In genomic region chr10:13001041-13001886, GRCh38 we compare ENCODE assay signal across 8 cellular contexts. TPM values are rescaled to one million over a fixed set of nuclear protein-coding genes. Genes with fewer than 3 reads are reported as not detected.
DNase-seq lines count a peak whose midpoint lies in the region; ATAC-seq, FAIRE-seq and TF ChIP-seq lines count a peak whose summit lies in the region.

TSS of gene CCDC3 (minus strand) at chr10:13001713. CDS start at chr10:13001570, 143 bp downstream.

- peak within 1 kb of the TSS in 1 of 4 experiments; percentile 54; a peak in 1 of 7 replicates for H3K9ac ChIP-seq in H1 (replicated peaks in 1 of 4; ENCODE audit: extremely low read depth in 1 of 4, low read depth in 3 of 4, low read length in 3 of 4)

- H4K8ac ChIP-seq in H1 (ENCODE audit: extremely low read depth, insufficient read depth, low read length), result no peak within 1 kb of the TSS

- H3K23ac ChIP-seq in H1 (ENCODE audit: insufficient read length), result no peak within 1 kb of the TSS

- no peaks in the 10 kb centered on the region for H3K9me3 ChIP-seq in H1 (ENCODE audit: insufficient read depth in 2 of 2, low read depth in 1 of 2, low read length in 1 of 2)
- no peaks in the 10 kb centered on the region for H3K9me3 ChIP-seq in naive thymus-derived CD4-positive, alpha-beta T cell (ENCODE audit: control insufficient read depth in 2 of 3, low read length in 3 of 3)
- H3K9me3 ChIP-seq in vagina, result no peaks in the 10 kb centered on the region

- FAIRE-seq in H1 (lab: Jason Lieb, UNC), result no peak

- intact Hi-C loops in naive thymus-derived CD4-positive, alpha-beta T cell (cut with micrococcal nuclease), result no loop called here
- intact Hi-C loops in vagina (cut with DNase I), result no loop called here

- H3K4me1 Mint-ChIP-seq in naive thymus-derived CD4-positive, alpha-beta T cell, result peaks cover 0 to 14% (median 9%) of the 10 kb centered on the region in 7 donors

- no peak within 1 kb of the TSS for H3K14ac ChIP-seq in H1 (ENCODE audit: insufficient read length)

- no peak for TF ChIP-seq EP300 in H1 (IDR thresholded peaks at IDR 0.05; ENCODE audit: borderline replicate concordance in 1 of 2, low read depth in 2 of 2, low read length in 2 of 2)

- H4K20me1 ChIP-seq in H1 (replicated peaks in 1 of 2; ENCODE audit: control insufficient read depth in 1 of 2, insufficient read depth in 2 of 2, low read length in 2 of 2), result no peaks in the 10 kb centered on the region

- CTCF ChIA-PET in H1 (lab: Charles Lee; ENCODE audit: partially characterized antibody), result interaction anchor here (0.7 to 1.8 kb wide), 5 partner anchors 21 to 122 kb away, joined by 3 to 5 read pairs (median 3); no protein-coding TSS in a partner anchor
- CTCF ChIA-PET in naive thymus-derived CD4-positive, alpha-beta T cell (lab: Charles Lee), result no interaction called here

- DNase-seq in GM10266 (ENCODE audit: extremely low spot score) (peak; percentile 53), NCI-H69 (lab: John Stamatoyannopoulos, UW) (peak; percentile 72), H1 (ENCODE audit: low read depth in 1 of 2, low spot score in 2 of 2) (peak; percentile 9 to 77), vagina (ENCODE audit: extremely low spot score in 2 of 2) (no peak), DMS153 (lab: John Stamatoyannopoulos, UW) (no peak)
- peak in 1 of 9 donors; percentile 22 for DNase-seq in naive thymus-derived CD4-positive, alpha-beta T cell
- DNase-seq in NK-92 treated with Interleukin-12 subunit alpha and Interleukin-12 subunit beta, amount 100 ng/mL, for 24 hours (lab: John Stamatoyannopoulos, UW), result no peak

- H3K36me3 ChIP-seq in H1 (ENCODE audit: control insufficient read depth in 2 of 4, insufficient read depth in 4 of 4, low read length in 3 of 4) (no peaks in the 10 kb centered on the region), vagina (no peaks in the 10 kb centered on the region)
- no peaks in the 10 kb centered on the region for H3K36me3 ChIP-seq in naive thymus-derived CD4-positive, alpha-beta T cell (ENCODE audit: control insufficient read depth in 2 of 3, insufficient read depth in 3 of 3, low read length in 3 of 3)

- no peak within 1 kb of the TSS for H3K27ac Mint-ChIP-seq in naive thymus-derived CD4-positive, alpha-beta T cell

- peak within 1 kb of the TSS; percentile 68 to 79 for H3K4me2 ChIP-seq in H1 (ENCODE audit: insufficient read depth in 1 of 2, low read depth in 2 of 2, low read length in 2 of 2)

- H3K4me3 ChIP-seq in H1 (ENCODE audit: extremely low read depth in 1 of 4, insufficient read depth in 2 of 4, low read depth in 3 of 4, low read length in 4 of 4), result peak within 1 kb of the TSS; percentile 43 to 63 (median 45)
- H3K4me3 ChIP-seq in naive thymus-derived CD4-positive, alpha-beta T cell (ENCODE audit: low read length), result no peak within 1 kb of the TSS
- H3K4me3 ChIP-seq in vagina, result peak within 1 kb of the TSS; percentile 55 to 56

- no peaks in the 10 kb centered on the region; a peak in 1 of 7 replicates for H3K4me1 ChIP-seq in H1 (replicated peaks in 1 of 4; ENCODE audit: control insufficient read depth in 3 of 4, insufficient read depth in 4 of 4, low read length in 3 of 4)
- no peaks in the 10 kb centered on the region for H3K4me1 ChIP-seq in naive thymus-derived CD4-positive, alpha-beta T cell (ENCODE audit: control insufficient read depth in 2 of 2, insufficient read depth in 2 of 2, low read length in 2 of 2)
- H3K4me1 ChIP-seq in vagina, result peaks cover 12% of the 10 kb centered on the region

- no peak within 1 kb of the TSS for H2BK120ac ChIP-seq in H1 (replicated peaks; ENCODE audit: low read depth, low read length)

- H3K9me3 Mint-ChIP-seq in naive thymus-derived CD4-positive, alpha-beta T cell, result peaks cover 0 to 11% (median 0%) of the 10 kb centered on the region in 11 donors

- H3K56ac ChIP-seq in H1 (replicated peaks; ENCODE audit: insufficient read length, low read depth, low read length), result no peak within 1 kb of the TSS

- H2AK5ac ChIP-seq in H1 (ENCODE audit: low read depth, low read length), result no peak within 1 kb of the TSS

- no peak within 1 kb of the TSS for H2BK15ac ChIP-seq in H1 (ENCODE audit: low read length)

- H3K4me3 Mint-ChIP-seq in naive thymus-derived CD4-positive, alpha-beta T cell, result peak within 1 kb of the TSS; percentile 34 to 83 (median 51)

- H2BK5ac ChIP-seq in H1 (ENCODE audit: low read depth, low read length), result no peak within 1 kb of the TSS

- no peaks in the 10 kb centered on the region; the same call in 1 of the 2 replicates for H3K79me1 ChIP-seq in H1 (ENCODE audit: low read depth, low read length)

- H3K79me2 ChIP-seq in H1 (ENCODE audit: control insufficient read depth in 1 of 2, insufficient read depth in 2 of 2, low read length in 2 of 2), result no peaks in the 10 kb centered on the region

- H3K27ac ChIP-seq in H1 (ENCODE audit: low read depth, low read length) (no peak within 1 kb of the TSS), vagina (peak within 1 kb of the TSS; percentile 24)
- H3K27ac ChIP-seq in naive thymus-derived CD4-positive, alpha-beta T cell (ENCODE audit: low read depth, low read length), result no peak within 1 kb of the TSS

- POLR2A ChIA-PET in H1 (lab: Charles Lee; ENCODE audit: partially characterized antibody), result no interaction called here
- POLR2A ChIA-PET in naive thymus-derived CD4-positive, alpha-beta T cell (lab: Charles Lee), result no interaction called here

- H3K23me2 ChIP-seq in H1 (ENCODE audit: low read depth, low read length), result peaks cover 4% of the 10 kb centered on the region

- no peak for ATAC-seq in naive thymus-derived CD4-positive, alpha-beta T cell
- no peak for ATAC-seq in GM19463 (IDR thresholded peaks at IDR 0.05; ENCODE audit: unreplicated experiment)

- H3K27me3 Mint-ChIP-seq in naive thymus-derived CD4-positive, alpha-beta T cell, result peaks cover 59 to 75% (median 70%) of the 10 kb centered on the region in 5 donors

- WGBS in H1 (ENCODE audit: extremely low coverage in 1 of 2, insufficient coverage in 1 of 2, insufficient read length in 1 of 2, insufficient replicate concordance in 2 of 2, low coverage in 1 of 2, low lambda C conversion rate in 2 of 2, missing lambda C conversion rate in 1 of 2), 2 experiments, result 2% methylated on average over 30 of the region's 93 CpGs; no CpG with 5 or more reads in 1 of the 2 experiments

- H4K5ac ChIP-seq in H1 (ENCODE audit: insufficient read length, low read depth, low read length), result no peak within 1 kb of the TSS

- H2BK12ac ChIP-seq in H1 (ENCODE audit: low read depth, low read length), result no peak within 1 kb of the TSS

- TF ChIP-seq POLR2A in H1 (IDR thresholded peaks at IDR 0.05; ENCODE audit: control extremely low read depth in 1 of 2, low read depth in 2 of 2, low read length in 2 of 2) (no peak), vagina (IDR thresholded peaks at IDR 0.05) (no peak)

- H3K27me3 ChIP-seq in H1 (replicated peaks in 1 of 4; ENCODE audit: control insufficient read depth in 3 of 4, extremely low read depth in 1 of 4, insufficient read depth in 3 of 4, low read length in 3 of 4) (peaks cover 9 to 32% (median 22%) of the 10 kb centered on the region in 4 experiments), vagina (no peaks in the 10 kb centered on the region)
- H3K27me3 ChIP-seq in naive thymus-derived CD4-positive, alpha-beta T cell (ENCODE audit: control insufficient read depth in 2 of 2, insufficient read depth in 2 of 2, low read length in 2 of 2), result peaks cover 0 to 4% of the 10 kb centered on the region in 2 donors

- TF ChIP-seq RAD21 in H1 (IDR thresholded peaks at IDR 0.05 in 1 of 2, conservative IDR thresholded peaks at IDR 0.05 in 1 of 2; ENCODE audit: low read depth in 2 of 2, low read length in 2 of 2), result no peak; a peak in 1 of 4 replicates

- H3K4ac ChIP-seq in H1 (replicated peaks; ENCODE audit: insufficient read length, low read depth, low read length), result no peak within 1 kb of the TSS

- 0 out of 2 replicates have a peak within 1 kb of the TSS, but pooled peaks have one; percentile 9 for H2AFZ ChIP-seq in H1 (ENCODE audit: low read length)

- H3K18ac ChIP-seq in H1 (ENCODE audit: extremely low read depth, low read length), result no peak within 1 kb of the TSS

- no peak within 1 kb of the TSS for H2BK20ac ChIP-seq in H1 (ENCODE audit: low read length)

- H3K36me3 Mint-ChIP-seq in naive thymus-derived CD4-positive, alpha-beta T cell, result peaks cover 0 to 10% (median 0%) of the 10 kb centered on the region in 5 donors

- no peak within 1 kb of the TSS for H4K91ac ChIP-seq in H1 (replicated peaks; ENCODE audit: insufficient read length, low read length)

- no peak for TF ChIP-seq CTCF in GM10266 (IDR thresholded peaks at IDR 0.05; ENCODE audit: control insufficient read depth, insufficient read depth, low read depth, missing control alignments)
- no peak for TF ChIP-seq CTCF in H1 (IDR thresholded peaks at IDR 0.05; ENCODE audit: control extremely low read depth in 1 of 3, insufficient read depth in 1 of 3, low read depth in 1 of 3, low read length in 3 of 3)
- no peak for TF ChIP-seq CTCF in vagina (IDR thresholded peaks at IDR 0.05)

TF ChIP-seq in H1, 55 proteins besides CTCF, POLR2A, EP300 and RAD21:
- TF ChIP-seq EGR1 (IDR thresholded peaks at IDR 0.05; ENCODE audit: borderline replicate concordance, low read depth, low read length) (peak; percentile 65; the same call in 1 of the 2 replicates), TAF1 (IDR thresholded peaks at IDR 0.05; ENCODE audit: low read depth, low read length) (0 out of 2 replicates have a peak, but pooled peaks have one; percentile 13), SUZ12 (IDR thresholded peaks at IDR 0.05; ENCODE audit: low read length) (peak; percentile 39; the same call in 1 of the 2 replicates), CBX8 (IDR thresholded peaks at IDR 0.05; ENCODE audit: borderline replicate concordance, low read depth, low read length) (no peak), KDM4A (IDR thresholded peaks at IDR 0.05; ENCODE audit: low read depth, low read length, severe bottlenecking) (peak; percentile 96), CTBP2 (IDR thresholded peaks at IDR 0.05; ENCODE audit: borderline replicate concordance, insufficient read depth, insufficient read length, low read length) (peak; percentile 63), POU5F1 (IDR thresholded peaks at IDR 0.05; ENCODE audit: low read depth, low read length) (no peak), CREB1 (IDR thresholded peaks at IDR 0.05) (no peak)

RNA-seq across cellular contexts. Expression of gene CCDC3, which starts in this region (rescaled TPM):
- 3.7 and 3.8 TPM in 2 replicates for total RNA-seq in H1 (2021; fragmentation: NEBNext Ultra II Directional; extraction: Animal tissue kit (Norgen Biotek cat#: 25700))
- polyA plus RNA-seq in H1 (2011; rRNA removed), result 3.2 and 3.4 TPM in 2 replicates
- 3.0 TPM for polyA plus RNA-seq in H1 (2011; cell fraction: cytosol; rRNA removed)
- polyA plus RNA-seq in H1 (2011; cell fraction: nucleus; rRNA removed), result 2.2 TPM
- polyA plus RNA-seq in H1 (2012, experiment 1 of 2), result 2.0 to 2.3 TPM (median 2.1 TPM) in 4 replicates
- 3.0 TPM for polyA plus RNA-seq in H1 (2012, experiment 2 of 2)
- 1.5 TPM for polyA plus RNA-seq in H1 (2013, experiment 1 of 2)
- polyA plus RNA-seq in H1 (2013, experiment 2 of 2), result 1.7 TPM
- polyA minus RNA-seq in H1 (2011; rRNA and poly(A)+ RNA removed), result 1.9 and 2.0 TPM in 2 replicates
- 1.7 TPM for polyA minus RNA-seq in H1 (2011; cell fraction: cytosol; rRNA and poly(A)+ RNA removed)
- polyA minus RNA-seq in H1 (2011; cell fraction: nucleus; rRNA and poly(A)+ RNA removed), result 1.9 TPM
- total RNA-seq in naive thymus-derived CD4-positive, alpha-beta T cell, result under 1 TPM in 1 of 5 experiments, not detected in 4; 0.31 TPM
- not detected for polyA plus RNA-seq in naive thymus-derived CD4-positive, alpha-beta T cell
- total RNA-seq in vagina, result 12.8 TPM

Comparison
In these comparisons a context has a peak if more than half of its experiments do, and no peak if none do; other contexts are left out.
1. DNase-seq: peak in GM10266 (single experiment), NCI-H69 (single experiment) and H1 (2 of 2); none in vagina (0 of 2), NK-92 treated with Interleukin-12 subunit alpha and Interleukin-12 subunit beta, amount 100 ng/mL, for 24 hours (single experiment) and DMS153 (single experiment).